ENCODE assay signal across 17 cellular contexts in genomic region chr3:30271781-30272180, GRCh38.
DNase-seq lines count a peak whose midpoint lies in the region; ATAC-seq and TF ChIP-seq lines count a peak whose summit lies in the region.
"Had no signal": no experiment of that assay in that cellular context is flagged by ENCODE, and none has a peak within 500 bp of the region (broad histone marks: within the 10 kb centered on the region; RNA-seq: fewer than 3 reads in every experiment).

No MANE protein-coding gene starts in this region.

- no peak overlapping the region for H2BK120ac ChIP-seq in mesenchymal stem cell (ENCODE audit: low read depth, low read length)

- H3K9ac ChIP-seq in HCT116 (ENCODE audit: low read length): no peak overlapping the region
- H3K9ac ChIP-seq in mesenchymal stem cell (ENCODE audit: low read length): no peak overlapping the region
- H3K9ac ChIP-seq: BLaER1 treated with 17β-estradiol and CSF1 and Interleukin-3, amounts not matched to agents 10 nM and 100 nM had no signal

- TF ChIP-seq CTCF in HCT116 (IDR thresholded peaks at IDR 0.05 in 2 of 3, conservative IDR thresholded peaks at IDR 0.05 in 1 of 3; ENCODE audit: borderline replicate concordance in 1 of 3, insufficient read depth in 1 of 3, low read depth in 2 of 3, low read length in 2 of 3): no peak
- no peak for TF ChIP-seq CTCF in foreskin fibroblast (IDR thresholded peaks at IDR 0.05; ENCODE audit: low read depth, low read length)

- H3K4me2 ChIP-seq in HCT116 (ENCODE audit: low read length) (no peak overlapping the region), mesenchymal stem cell (ENCODE audit: low read length, poor library complexity, severe bottlenecking) (no peak overlapping the region)
- H3K4me2 ChIP-seq: BLaER1 treated with 17β-estradiol and CSF1 and Interleukin-3, amounts not matched to agents 10 nM and 100 nM had no signal

- RAD21 ChIA-PET in HCT116 (lab: Charles Lee; ENCODE audit: low non-redundant PET in 1 of 2, low total read pairs in 2 of 2, uncharacterized antibody in 2 of 2, unreplicated experiment in 2 of 2): no interaction called here

- no CpG with 5 or more reads among the region's 3 CpGs for WGBS in mesenchymal stem cell

- peak overlapping the region in 1 of 2 experiments; percentile 88 for H2BK12ac ChIP-seq in mesenchymal stem cell (ENCODE audit: low read length in 2 of 2)

- no peaks in the 10 kb centered on the region for H3K27me3 ChIP-seq in ACC112 (ENCODE audit: insufficient read depth, low read length)
- H3K27me3 ChIP-seq in HCT116 (ENCODE audit: insufficient read depth, low read length): no peaks in the 10 kb centered on the region
- H3K27me3 ChIP-seq in mesenchymal stem cell (ENCODE audit: control insufficient read depth in 1 of 2, insufficient read depth in 1 of 2, low read length in 2 of 2): no peaks in the 10 kb centered on the region
- H3K27me3 ChIP-seq: BLaER1 treated with 17β-estradiol and CSF1 and Interleukin-3, amounts not matched to agents 10 nM and 100 nM had no signal

- no peaks in the 10 kb centered on the region for H3K79me1 ChIP-seq in mesenchymal stem cell (replicated peaks; ENCODE audit: low read length, poor library complexity, severe bottlenecking)

- H3K23ac ChIP-seq in mesenchymal stem cell (ENCODE audit: low read length in 2 of 2): no peak overlapping the region

- intact Hi-C loops in HCT116 (cut with micrococcal nuclease): no loop called here

- H2AFZ ChIP-seq in ACC112 (ENCODE audit: low read length, unreplicated experiment) (peak overlapping the region; percentile 28), HCT116 (ENCODE audit: low read depth, low read length, poor library complexity, severe bottlenecking) (peak overlapping the region; percentile 39), mesenchymal stem cell (ENCODE audit: low read depth, low read length) (no peak overlapping the region)

- H3K27ac ChIP-seq in ACC112 (ENCODE audit: low read depth, low read length): no peak overlapping the region
- no peak overlapping the region for H3K27ac ChIP-seq in HCT116 (ENCODE audit: low read depth, low read length)
- no peak overlapping the region for H3K27ac ChIP-seq in mesenchymal stem cell (ENCODE audit: low read length, poor library complexity, severe bottlenecking)
- H3K27ac ChIP-seq: BLaER1 treated with 17β-estradiol and CSF1 and Interleukin-3, amounts not matched to agents 10 nM and 100 nM; C4-2B had no signal

- DNase-seq in NCI-H2171 treated with DMSO at 0.1 percent for 48 hours (lab: John Stamatoyannopoulos, UW) (peak; percentile 11), NCI-H2171 (lab: John Stamatoyannopoulos, UW) (no peak), HCT116 (ENCODE audit: low read depth, low spot score) (no peak), mesenchymal stem cell (no peak), foreskin fibroblast (no peak), OCI-M1 (lab: John Stamatoyannopoulos, UW) (no peak)
- DNase-seq: 8988T; AML-193; Caco-2; Calu3; CD4-positive, alpha-beta T cell; CD8-positive, alpha-beta T cell; DMS79 treated with DMSO at 0.1 percent for 48 hours; GF-D8 had no signal

- H3K9me3 ChIP-seq in HCT116 (ENCODE audit: control insufficient read depth in 1 of 2, insufficient read depth in 1 of 2, low read depth in 1 of 2, low read length in 2 of 2): no peaks in the 10 kb centered on the region
- H3K9me3 ChIP-seq in mesenchymal stem cell (ENCODE audit: control insufficient read depth, low read length): no peaks in the 10 kb centered on the region

- peak overlapping the region; percentile 75 for H4K91ac ChIP-seq in mesenchymal stem cell (ENCODE audit: low read length)

- no peak for TF ChIP-seq RAD21 in HCT116 (IDR thresholded peaks at IDR 0.05; ENCODE audit: low read depth)

- BruUV-seq in HCT116 (replicated peaks; lab: Mats Ljungman, UMichigan): no TSS peak

- CTCF ChIA-PET in HCT116 (lab: Charles Lee): no interaction called here

- H3K79me2 ChIP-seq in ACC112 (ENCODE audit: control insufficient read depth, insufficient read depth, low read length, unreplicated experiment) (no peaks in the 10 kb centered on the region), HCT116 (ENCODE audit: insufficient read depth, low read length) (no peaks in the 10 kb centered on the region)

- H3K14ac ChIP-seq in mesenchymal stem cell (ENCODE audit: low read length in 2 of 2): no peak overlapping the region

- H2BK15ac ChIP-seq in mesenchymal stem cell (ENCODE audit: low read depth, poor library complexity, severe bottlenecking): no peak overlapping the region

- POLR2A ChIA-PET in HCT116 (lab: Charles Lee): no interaction called here

- H2BK5ac ChIP-seq in mesenchymal stem cell (ENCODE audit: low read depth, low read length, poor library complexity, severe bottlenecking): no peak overlapping the region

- H3K4me1 ChIP-seq in ACC112 (ENCODE audit: control insufficient read depth, insufficient read depth, low read length, unreplicated experiment) (peaks cover 5% of the 10 kb centered on the region), HCT116 (ENCODE audit: control insufficient read depth in 1 of 2, insufficient read depth in 2 of 2, low read length in 2 of 2) (no peaks in the 10 kb centered on the region), mesenchymal stem cell (ENCODE audit: control insufficient read depth, insufficient read depth, low read depth, low read length) (no peaks in the 10 kb centered on the region)
- H3K4me1 ChIP-seq: Caco-2 had no signal

- H3K4me3 ChIP-seq in ACC112 (ENCODE audit: low read depth, low read length) (no peak overlapping the region), HCT116 (replicated peaks in 1 of 2; ENCODE audit: low read depth in 1 of 2, low read length in 2 of 2) (no peak overlapping the region), mesenchymal stem cell (ENCODE audit: insufficient read depth in 1 of 2, low read depth in 1 of 2, low read length in 2 of 2) (no peak overlapping the region), foreskin fibroblast (ENCODE audit: low read depth in 1 of 2, low read length in 2 of 2) (no peak overlapping the region)
- H3K4me3 ChIP-seq: BLaER1 treated with 17β-estradiol and CSF1 and Interleukin-3, amounts not matched to agents 10 nM and 100 nM had no signal

- TF ChIP-seq POLR2A in HCT116 (IDR thresholded peaks at IDR 0.05; ENCODE audit: borderline replicate concordance, extremely low read depth, insufficient read depth, insufficient read length): no peak

- H3K36me3 ChIP-seq in ACC112 (ENCODE audit: insufficient read depth, low read length) (no peaks in the 10 kb centered on the region), HCT116 (ENCODE audit: control insufficient read depth in 1 of 2, insufficient read depth in 2 of 2, low read length in 2 of 2) (no peaks in the 10 kb centered on the region), mesenchymal stem cell (ENCODE audit: control insufficient read depth in 1 of 2, insufficient read depth in 2 of 2, low read depth in 1 of 2, low read length in 2 of 2) (no peaks in the 10 kb centered on the region)
- H3K36me3 ChIP-seq: BLaER1 treated with 17β-estradiol and CSF1 and Interleukin-3, amounts not matched to agents 10 nM and 100 nM had no signal

- H3K4ac ChIP-seq in mesenchymal stem cell (ENCODE audit: low read depth in 1 of 2, low read length in 2 of 2): no peak overlapping the region

- H3K18ac ChIP-seq in mesenchymal stem cell (ENCODE audit: low read depth in 1 of 2, low read length in 2 of 2): no peak overlapping the region

- no peak overlapping the region for H2AK5ac ChIP-seq in mesenchymal stem cell (ENCODE audit: low read length, severe bottlenecking)

- no peaks in the 10 kb centered on the region for H4K20me1 ChIP-seq in HCT116 (ENCODE audit: insufficient read depth)

- H3K9me2 ChIP-seq in HCT116 (ENCODE audit: insufficient read depth): no peaks in the 10 kb centered on the region

- H4K8ac ChIP-seq in mesenchymal stem cell (ENCODE audit: low read length): no peak overlapping the region

- ATAC-seq in HCT116: no peak
- ATAC-seq: CD8-positive, alpha-beta T cell had no signal

TF ChIP-seq in HCT116, 20 proteins besides CTCF, POLR2A, EP300 and RAD21:
- TF ChIP-seq FOSL1 (IDR thresholded peaks at IDR 0.05; ENCODE audit: low read depth): no peak
- no peak for TF ChIP-seq CEBPB (IDR thresholded peaks at IDR 0.05; ENCODE audit: low read depth)
- no peak for TF ChIP-seq JUND (IDR thresholded peaks at IDR 0.05)
- TF ChIP-seq TCF7L2 (IDR thresholded peaks at IDR 0.05; ENCODE audit: borderline replicate concordance, extremely low read depth, insufficient read depth, insufficient read length): no peak
- no peak for TF ChIP-seq ZBTB33 (IDR thresholded peaks at IDR 0.05; ENCODE audit: extremely low read depth, insufficient replicate concordance, low read length)
- no peak for TF ChIP-seq YY1 (IDR thresholded peaks at IDR 0.05; ENCODE audit: extremely low read depth, insufficient replicate concordance, low read depth, low read length)
